In the genomic region with DNA sequence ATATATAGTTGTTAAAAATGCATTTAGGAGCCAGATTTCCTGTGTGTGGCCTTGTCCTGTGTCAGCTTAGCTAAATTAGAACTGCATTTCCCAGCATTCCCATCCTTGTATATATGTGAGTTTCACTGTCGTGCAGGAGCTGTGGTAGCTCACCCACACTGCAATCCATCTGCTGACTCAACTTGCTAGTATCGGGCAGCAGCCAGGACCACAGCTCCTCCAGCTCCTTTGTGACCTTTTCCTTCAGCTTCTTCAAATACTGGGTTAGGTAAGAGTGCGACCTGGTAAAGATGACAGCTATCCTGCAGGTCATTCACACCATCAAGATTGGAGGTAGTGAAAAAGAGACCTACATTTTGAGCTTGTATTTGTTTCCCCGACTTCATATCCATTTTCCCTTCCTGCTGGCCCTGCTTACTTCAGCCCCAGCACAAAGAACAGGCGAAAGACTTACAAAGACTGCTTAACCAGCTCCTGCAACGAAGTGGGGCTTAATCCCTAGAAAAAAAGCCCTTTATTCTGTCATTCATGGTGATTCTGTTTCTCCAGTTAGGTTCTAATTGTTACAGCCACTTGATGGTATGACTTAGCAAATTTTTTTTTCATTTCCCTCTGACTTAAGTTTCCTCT, we compare ENCODE assay signal across 13 cellular contexts. TPM values are rescaled to one million over a fixed set of nuclear protein-coding genes. Genes with fewer than 3 reads are reported as not detected.
DNase-seq lines count a peak whose midpoint lies in the region; TF ChIP-seq lines count a peak whose summit lies in the region.
"Had no signal": no experiment of that assay in that cellular context is flagged by ENCODE, and none has a peak within 500 bp of the region (broad histone marks: within the 10 kb centered on the region; RNA-seq: fewer than 3 reads in every experiment).

No MANE protein-coding gene starts in this region.

- TF ChIP-seq CTCF in PC-9 (conservative IDR thresholded peaks at IDR 0.05) = no peak
- no peak for TF ChIP-seq CTCF in smooth muscle cell (IDR thresholded peaks at IDR 0.05; ENCODE audit: borderline replicate concordance, insufficient read depth, poor library complexity, severe bottlenecking)

- H3K4me1 ChIP-seq in GM23248 (ENCODE audit: insufficient read depth) = no peaks in the 10 kb centered on the region
- H3K4me1 ChIP-seq in PC-9 (replicated peaks; ENCODE audit: insufficient read depth) = no peaks in the 10 kb centered on the region
- H3K4me1 ChIP-seq in smooth muscle cell (ENCODE audit: low read depth) = peaks cover 27% of the 10 kb centered on the region
- H3K4me1 ChIP-seq: psoas muscle had no signal

- no peaks in the 10 kb centered on the region for H3F3A ChIP-seq in GM23248 (ENCODE audit: insufficient read depth)
- H3F3A ChIP-seq in PC-9 (ENCODE audit: insufficient read depth, low read depth) = no peaks in the 10 kb centered on the region
- peaks cover 5% of the 10 kb centered on the region for H3F3A ChIP-seq in smooth muscle cell (ENCODE audit: low read depth)

- 22 to 26% methylated on average over 6 of the region's 6 CpGs for WGBS in GM23248 (ENCODE audit: low coverage in 1 of 2, low lambda C conversion rate in 2 of 2, missing lambda C conversion rate in 2 of 2), 2 experiments
- WGBS in smooth muscle cell (ENCODE audit: low lambda C conversion rate) = 42% methylated on average over 6 of the region's 6 CpGs

- peak overlapping the region; percentile 42; the same call in 1 of the 2 replicates for H3K9ac ChIP-seq in GM23248
- peak overlapping the region; percentile 34 for H3K9ac ChIP-seq in smooth muscle cell (ENCODE audit: low read depth)

- H3K27me3 ChIP-seq in GM23248 (replicated peaks; ENCODE audit: insufficient read depth) (no peaks in the 10 kb centered on the region), PC-9 (ENCODE audit: insufficient read depth, low read depth) (no peaks in the 10 kb centered on the region), smooth muscle cell (ENCODE audit: low read depth) (no peaks in the 10 kb centered on the region)

- DNase-seq in GM23248 (peak; percentile 65), PC-9 (peak in 1 of 2 experiments; percentile 15), ecto neural progenitor cell (ENCODE audit: low spot score) (peak; percentile 54), smooth muscle cell (lab: John Stamatoyannopoulos, UW; ENCODE audit: unreplicated experiment) (no peak), NCI-H1092 (lab: John Stamatoyannopoulos, UW) (no peak)
- no peak for DNase-seq in activated CD4-positive, alpha-beta T cell treated with anti-CD3 and anti-CD28 coated beads, Interleukin-2, amount 50 U/mL, for 1 hour
- no peak for DNase-seq in activated naive CD4-positive, alpha-beta T cell treated with anti-CD3 and anti-CD28 coated beads, Interleukin-2, amount 50 U/mL, for 16 hours
- DNase-seq: activated CD8-positive, alpha-beta memory T cell treated with anti-CD3 and anti-CD28 coated beads for 24 hours; NCI-H524; psoas muscle; SW 1271; trophoblast cell had no signal

- CTCF ChIA-PET in PC-9 (lab: Charles Lee) = no interaction called here

- H4K20me1 ChIP-seq in GM23248 (ENCODE audit: insufficient read depth) = no peaks in the 10 kb centered on the region
- H4K20me1 ChIP-seq in PC-9 (ENCODE audit: insufficient read depth) = no peaks in the 10 kb centered on the region
- H4K20me1 ChIP-seq in smooth muscle cell (ENCODE audit: low read depth) = no peaks in the 10 kb centered on the region

- H3K9me2 ChIP-seq in GM23248 (ENCODE audit: insufficient read depth) = no peaks in the 10 kb centered on the region; the same call in 1 of the 2 replicates
- H3K9me2 ChIP-seq in PC-9 (ENCODE audit: insufficient read depth) = no peaks in the 10 kb centered on the region

- BruUV-seq in PC-9 (replicated peaks; lab: Mats Ljungman, UMichigan) = TSS peak; percentile 61

- H3K27ac ChIP-seq in GM23248 = peak overlapping the region; percentile 12; the same call in 1 of the 2 replicates
- H3K27ac ChIP-seq in PC-9 = no peak overlapping the region
- H3K27ac ChIP-seq in smooth muscle cell (ENCODE audit: low read depth) = peak overlapping the region; percentile 69
- H3K27ac ChIP-seq: psoas muscle had no signal

- in situ Hi-C loops in GM23248 (cut with MboI) = loop anchor here (25.0 kb wide), 1 partner anchor 92 kb away; the partner anchor contains the start of gene GUCY1B1

- H3K4me2 ChIP-seq in GM23248 (ENCODE audit: unreplicated experiment) (peak overlapping the region; percentile 41), PC-9 (no peak overlapping the region), smooth muscle cell (peak overlapping the region; percentile 81)

- H3K36me3 ChIP-seq in GM23248 (ENCODE audit: low read depth) = no peaks in the 10 kb centered on the region
- no peaks in the 10 kb centered on the region for H3K36me3 ChIP-seq in PC-9 (ENCODE audit: low read depth)
- no peaks in the 10 kb centered on the region for H3K36me3 ChIP-seq in smooth muscle cell (ENCODE audit: low read depth)

- no peaks in the 10 kb centered on the region for H3K9me3 ChIP-seq in GM23248 (ENCODE audit: low read depth)
- no peaks in the 10 kb centered on the region for H3K9me3 ChIP-seq in PC-9 (ENCODE audit: insufficient read depth, low read depth)
- no peaks in the 10 kb centered on the region for H3K9me3 ChIP-seq in smooth muscle cell (replicated peaks; ENCODE audit: low read depth)
- H3K9me3 ChIP-seq: psoas muscle had no signal

- intact Hi-C loops in PC-9 (cut with micrococcal nuclease; ENCODE audit: unreplicated experiment) = no loop called here

- H3K79me2 ChIP-seq in GM23248 (ENCODE audit: insufficient read depth) = no peaks in the 10 kb centered on the region
- H3K79me2 ChIP-seq in PC-9 (ENCODE audit: low read depth) = no peaks in the 10 kb centered on the region
- no peaks in the 10 kb centered on the region for H3K79me2 ChIP-seq in smooth muscle cell (ENCODE audit: low read depth)

- peak overlapping the region; percentile 66 for H2AFZ ChIP-seq in GM23248
- 0 out of 2 replicates have a peak overlapping the region, but pooled peaks have one; percentile 55 for H2AFZ ChIP-seq in PC-9
- H2AFZ ChIP-seq in smooth muscle cell (ENCODE audit: low read depth) = peak overlapping the region; percentile 87

- H3K4me3 ChIP-seq in GM23248 (peak overlapping the region; percentile 32; the same call in 1 of the 2 replicates), PC-9 (no peak overlapping the region), smooth muscle cell (peak overlapping the region; percentile 27)
- H3K4me3 ChIP-seq: psoas muscle had no signal

- POLR2A ChIA-PET in PC-9 (lab: Charles Lee; ENCODE audit: unreplicated experiment) = interaction anchor here (0.7 to 0.8 kb wide), 2 partner anchors 251 to 721 kb away, joined by 4 to 6 read pairs; no protein-coding TSS in a partner anchor

RNA-seq across cellular contexts. Expression of gene ASIC5, which starts 11.4 kb away (rescaled TPM):
- total RNA-seq in GM23248 (2014; rRNA removed; shearing (Covaris generic)) = not detected in 2 replicates
- polyA plus RNA-seq in GM23248 (2016; fragmentation: Nextera tagmentation; extraction: Ambion mirVana) (not detected in 2 replicates), smooth muscle cell (not detected in 2 replicates)
- total RNA-seq in PC-9 (2021) (not detected in 2 replicates), smooth muscle cell (not detected in 2 replicates)
- total RNA-seq: psoas muscle had no signal
- polyA plus RNA-seq: esophagus, psoas muscle had no signal

RNA-seq across cellular contexts. Expression of gene TDO2, which starts 48.8 kb away (rescaled TPM):
- total RNA-seq in GM23248 (2014; rRNA removed; shearing (Covaris generic)) = 0.25 TPM in 1 of 2 replicates, not detected in the other
- not detected in 2 replicates for polyA plus RNA-seq in GM23248 (2016; fragmentation: Nextera tagmentation; extraction: Ambion mirVana)
- total RNA-seq in PC-9 (2021) = 0.83 and 1.3 TPM in 2 replicates
- 180 and 181 TPM in 2 replicates for total RNA-seq in smooth muscle cell
- polyA plus RNA-seq in smooth muscle cell = 114 and 151 TPM in 2 replicates

Comparison
In these comparisons a context has a peak if more than half of its experiments do, and no peak if none do; other contexts are left out.
1. DNase-seq: peak in GM23248 (single experiment) and ecto neural progenitor cell (single experiment); none in smooth muscle cell (single experiment), activated CD4-positive, alpha-beta T cell treated with anti-CD3 and anti-CD28 coated beads, Interleukin-2, amount 50 U/mL, for 1 hour (single experiment), activated naive CD4-positive, alpha-beta T cell treated with anti-CD3 and anti-CD28 coated beads, Interleukin-2, amount 50 U/mL, for 16 hours (single experiment) and NCI-H1092 (single experiment).
2. RNA of gene TDO2, which starts 48.8 kb away (total RNA-seq): 180 to 181 TPM in smooth muscle cell; 0.83 to 1.3 TPM in PC-9 and 0.25 TPM in GM23248; every median in the first group is over 10 times any median in the second.
3. Peak in every context shown above with its lines, with median percentiles within 50 percentile points of each other: H2AFZ ChIP-seq.